ENCODE assay signal across 8 cellular contexts in the genomic region with DNA sequence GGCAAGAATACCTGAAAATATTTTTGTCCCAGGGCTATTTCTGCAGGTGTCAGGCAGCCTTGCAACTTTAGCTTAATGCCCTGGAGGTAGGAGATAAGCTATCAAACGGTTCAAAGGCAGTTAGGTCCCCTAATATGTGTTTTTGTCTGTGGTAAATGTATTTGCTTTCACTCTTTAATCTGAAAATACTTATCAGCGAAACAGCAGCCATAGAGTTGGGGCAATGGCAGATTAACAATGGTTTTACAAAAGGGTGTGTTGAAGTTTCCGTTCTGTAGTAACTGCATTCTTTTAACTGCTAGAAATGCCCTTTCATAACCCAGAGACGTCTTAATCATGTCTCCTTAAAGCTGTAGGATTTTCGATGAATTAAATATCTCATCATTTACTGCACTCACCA.
DNase-seq lines count a peak whose midpoint lies in the region; ATAC-seq, FAIRE-seq and TF ChIP-seq lines count a peak whose summit lies in the region.

No MANE protein-coding gene starts in this region.

- H3K9ac ChIP-seq in BLaER1 (0 out of 2 replicates have a peak overlapping the region, but pooled peaks have one; percentile 34), Karpas-422 (ENCODE audit: low read length) (no peak overlapping the region)

- intact Hi-C loops in prostate gland (cut with DNase I): loop anchor here (10.0 kb wide), 1 partner anchor 233 kb away; no protein-coding TSS in a partner anchor

- H3K27ac Mint-ChIP-seq in naive B cell: peak overlapping the region in 1 of 6 donors; percentile 13

- no peak for FAIRE-seq in D721Med (lab: Jason Lieb, UNC)

- H3K4me3 Mint-ChIP-seq in naive B cell: peak overlapping the region; percentile 41 to 86 (median 67)

- DNase-seq in Karpas-422 (no peak), amniotic epithelial cell (ENCODE audit: low read depth) (peak; percentile 78), naive B cell (no peak), prostate gland (ENCODE audit: low spot score) (no peak), D721Med (ENCODE audit: insufficient read length, low spot score) (no peak), mucosa of gallbladder (ENCODE audit: low spot score) (no peak)

- no peaks in the 10 kb centered on the region for H3K27me3 Mint-ChIP-seq in naive B cell

- no peaks in the 10 kb centered on the region for H3K36me3 ChIP-seq in BLaER1
- no peaks in the 10 kb centered on the region for H3K36me3 ChIP-seq in Karpas-422 (ENCODE audit: insufficient read depth, low read length)
- H3K36me3 ChIP-seq in prostate gland: no peaks in the 10 kb centered on the region

- TF ChIP-seq CTCF in prostate gland (IDR thresholded peaks at IDR 0.05) (no peak), D721Med (IDR thresholded peaks at IDR 0.05; ENCODE audit: insufficient read depth, missing control alignments) (no peak)

- H3K9me3 ChIP-seq in BLaER1: no peaks in the 10 kb centered on the region
- no peaks in the 10 kb centered on the region for H3K9me3 ChIP-seq in Karpas-422 (ENCODE audit: low read length)
- H3K9me3 ChIP-seq in prostate gland: no peaks in the 10 kb centered on the region

- H3K9me3 Mint-ChIP-seq in naive B cell: no peaks in the 10 kb centered on the region

- H3K27ac ChIP-seq in BLaER1 (peak overlapping the region; percentile 30), Karpas-422 (ENCODE audit: low read length) (no peak overlapping the region), prostate gland (no peak overlapping the region)

- H3K27me3 ChIP-seq in BLaER1 (no peaks in the 10 kb centered on the region), Karpas-422 (ENCODE audit: low read length) (no peaks in the 10 kb centered on the region), prostate gland (replicated peaks; ENCODE audit: insufficient read depth) (no peaks in the 10 kb centered on the region)

- H3K4me1 ChIP-seq in BLaER1 (peaks cover 10% of the 10 kb centered on the region), Karpas-422 (ENCODE audit: low read length) (peaks cover 9% of the 10 kb centered on the region), prostate gland (replicated peaks) (no peaks in the 10 kb centered on the region)

- H3K36me3 Mint-ChIP-seq in naive B cell: no peaks in the 10 kb centered on the region

- no peaks in the 10 kb centered on the region for H3K79me2 ChIP-seq in Karpas-422 (ENCODE audit: low read length)

- H4K20me1 ChIP-seq in BLaER1 (no peaks in the 10 kb centered on the region), Karpas-422 (ENCODE audit: insufficient read depth, low read depth, low read length) (no peaks in the 10 kb centered on the region)

- H3K4me1 Mint-ChIP-seq in naive B cell: peaks cover 17 to 18% (median 18%) of the 10 kb centered on the region in 3 donors

- no peak overlapping the region for H3K4me3 ChIP-seq in BLaER1
- H3K4me3 ChIP-seq in Karpas-422 (ENCODE audit: low read length): no peak overlapping the region
- no peak overlapping the region for H3K4me3 ChIP-seq in prostate gland

- no peak for TF ChIP-seq POLR2A in prostate gland (IDR thresholded peaks at IDR 0.05)

- no peak overlapping the region for H2AFZ ChIP-seq in Karpas-422 (ENCODE audit: low read length)

- H3K4me2 ChIP-seq in BLaER1: peak overlapping the region; percentile 67
- peak overlapping the region; percentile 2 for H3K4me2 ChIP-seq in Karpas-422 (ENCODE audit: low read depth, low read length, poor library complexity, severe bottlenecking)

- 31% methylated on average over 5 of the region's 5 CpGs for WGBS in prostate gland

- no peaks in the 10 kb centered on the region for H3K9me2 ChIP-seq in Karpas-422 (replicated peaks; ENCODE audit: insufficient read depth, low read length)

- no peak for ATAC-seq in naive B cell (ENCODE audit: low read depth in 2 of 2)
- ATAC-seq in HG02610 (IDR thresholded peaks at IDR 0.05; ENCODE audit: unreplicated experiment): no peak
